In the genomic region with DNA sequence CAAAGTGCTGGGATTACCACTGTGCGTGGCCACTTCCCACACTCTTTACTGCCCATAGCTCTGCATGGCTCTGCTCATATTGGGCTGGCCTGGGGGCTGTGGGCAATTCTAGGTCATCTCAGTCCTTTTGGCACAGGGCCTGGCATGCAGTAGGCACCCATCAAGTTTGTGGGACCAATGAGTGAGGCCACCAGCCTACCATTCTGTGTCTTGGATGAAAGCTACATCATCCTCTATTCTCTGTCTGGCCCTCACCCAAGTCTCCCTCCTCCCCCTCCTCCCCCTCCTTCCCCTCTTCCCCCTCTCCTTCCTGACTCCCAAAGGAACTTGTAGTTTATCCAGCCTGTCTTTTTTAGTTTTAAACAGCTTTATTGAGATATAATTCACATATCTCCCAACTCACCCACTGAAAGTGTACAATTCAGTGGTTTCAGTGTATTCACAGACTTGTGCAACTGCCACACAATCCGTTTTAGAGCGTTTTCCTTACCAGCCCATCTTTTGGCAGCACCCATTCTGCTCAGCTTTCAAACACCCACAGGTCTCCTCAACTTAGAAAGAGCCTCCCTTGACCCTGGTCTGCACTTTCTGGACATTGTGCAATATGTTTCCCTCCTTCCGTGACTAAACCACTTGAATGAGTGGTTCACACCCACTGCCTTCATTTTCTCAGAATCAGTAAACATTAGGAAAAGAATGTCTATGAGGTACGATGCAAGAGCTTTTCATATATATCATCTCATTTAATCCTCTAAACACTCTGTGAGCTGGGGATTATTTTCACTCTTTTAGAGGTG, we compare ENCODE assay signal across 9 cellular contexts. TPM values are rescaled to one million over a fixed set of nuclear protein-coding genes. Genes with fewer than 3 reads are reported as not detected.
DNase-seq lines count a peak whose midpoint lies in the region; ATAC-seq, FAIRE-seq and TF ChIP-seq lines count a peak whose summit lies in the region.
"Had no signal": no experiment of that assay in that cellular context is flagged by ENCODE, and none has a peak within 500 bp of the region (broad histone marks: within the 10 kb centered on the region; RNA-seq: fewer than 3 reads in every experiment).

No MANE protein-coding gene starts in this region.

- H3K4me1 ChIP-seq in muscle layer of duodenum (ENCODE audit: control insufficient read depth in 1 of 2, insufficient read depth in 2 of 2, low read length in 2 of 2): peaks cover 12 to 23% of the 10 kb centered on the region in 2 donors

- TF ChIP-seq CTCF in AG04450 (IDR thresholded peaks at IDR 0.05; ENCODE audit: low read depth, low read length): no peak
- TF ChIP-seq CTCF in choroid plexus epithelial cell (conservative IDR thresholded peaks at IDR 0.05; ENCODE audit: low read depth, low read length): no peak
- no peak for TF ChIP-seq CTCF in GM13977 (IDR thresholded peaks at IDR 0.05; ENCODE audit: extremely low read depth, insufficient read depth, missing control alignments)

- no peak for FAIRE-seq in HTR-8/SVneo (lab: Jason Lieb, UNC)

- CTCF ChIA-PET in AG04450 (lab: Charles Lee): interaction anchor here (0.6 to 0.9 kb wide), 2 partner anchors 37 to 64 kb away, joined by 3 read pairs; no protein-coding TSS in a partner anchor

- DNase-seq in AG04450 (ENCODE audit: low read depth, low spot score): peak; percentile 57
- peak; percentile 75 for DNase-seq in HPDE6-E6E7 (ENCODE audit: extremely low spot score)
- peak; percentile 91 for DNase-seq in choroid plexus epithelial cell (ENCODE audit: low read depth)
- no peak for DNase-seq in GM13977 (ENCODE audit: low spot score)
- DNase-seq in DMS153 treated with DMSO at 0.1 percent for 48 hours (lab: John Stamatoyannopoulos, UW; ENCODE audit: unreplicated experiment): no peak
- DNase-seq in HTR-8/SVneo (ENCODE audit: insufficient read length, low spot score): no peak
- DNase-seq: SK-N-SH had no signal

- in situ Hi-C loops in GM13977 (cut with MboI; ENCODE audit: low pct_unique_long_range_greater_than_20kb, low sequenced_read_pairs, unreplicated experiment): no loop called here

- no peak for ATAC-seq in HG03135 (IDR thresholded peaks at IDR 0.05; ENCODE audit: unreplicated experiment)

- POLR2A ChIA-PET in AG04450 (lab: Yijun Ruan, JAX): interaction anchor here (0.6 to 1.7 kb wide), 5 partner anchors 16 to 441 kb away, joined by 3 to 4 read pairs (median 4); partner anchors contain the start of gene VEGFA

- H3K4me3 ChIP-seq in AG04450 (ENCODE audit: low read depth, low read length) (no peak overlapping the region), choroid plexus epithelial cell (ENCODE audit: low read depth, low read length) (no peak overlapping the region), muscle layer of duodenum (ENCODE audit: low read depth in 1 of 2, low read length in 2 of 2) (peak overlapping the region in 1 of 2 donors; percentile 9)

- peaks cover 3% of the 10 kb centered on the region for H3K27me3 ChIP-seq in AG04450 (ENCODE audit: control insufficient read depth, insufficient read depth, low read length)
- H3K27me3 ChIP-seq in muscle layer of duodenum (ENCODE audit: low read depth, low read length): no peaks in the 10 kb centered on the region

- no peaks in the 10 kb centered on the region for H3K36me3 ChIP-seq in muscle layer of duodenum (ENCODE audit: control insufficient read depth in 1 of 2, insufficient read depth in 2 of 2, low read length in 2 of 2)

- H3K27ac ChIP-seq in AG04450 (ENCODE audit: low read depth, low read length) (peak overlapping the region; percentile 21), muscle layer of duodenum (ENCODE audit: low read length) (peak overlapping the region; percentile 82)

- H3K9me3 ChIP-seq in AG04450 (ENCODE audit: control insufficient read depth, insufficient read depth, low read length) (no peaks in the 10 kb centered on the region), muscle layer of duodenum (ENCODE audit: control insufficient read depth in 1 of 2, low read length in 2 of 2) (no peaks in the 10 kb centered on the region)
- H3K9me3 ChIP-seq: SK-N-SH had no signal

RNA-seq across cellular contexts. Expression of gene MRPS18A, which starts 21.5 kb away (rescaled TPM):
- polyA plus RNA-seq in AG04450 (2011; rRNA removed): 41.0 and 59.7 TPM in 2 replicates
- polyA minus RNA-seq in AG04450 (2011; rRNA and poly(A)+ RNA removed): 43.1 and 62.5 TPM in 2 replicates

Comparison
In these comparisons a context has a peak if more than half of its experiments do, and no peak if none do; other contexts are left out.
1. DNase-seq: peak in AG04450 (single experiment), HPDE6-E6E7 (single experiment) and choroid plexus epithelial cell (single experiment); none in GM13977 (single experiment), DMS153 treated with DMSO at 0.1 percent for 48 hours (single experiment) and HTR-8/SVneo (single experiment).